ENCODE assay signal across 20 cellular contexts in the genomic region with DNA sequence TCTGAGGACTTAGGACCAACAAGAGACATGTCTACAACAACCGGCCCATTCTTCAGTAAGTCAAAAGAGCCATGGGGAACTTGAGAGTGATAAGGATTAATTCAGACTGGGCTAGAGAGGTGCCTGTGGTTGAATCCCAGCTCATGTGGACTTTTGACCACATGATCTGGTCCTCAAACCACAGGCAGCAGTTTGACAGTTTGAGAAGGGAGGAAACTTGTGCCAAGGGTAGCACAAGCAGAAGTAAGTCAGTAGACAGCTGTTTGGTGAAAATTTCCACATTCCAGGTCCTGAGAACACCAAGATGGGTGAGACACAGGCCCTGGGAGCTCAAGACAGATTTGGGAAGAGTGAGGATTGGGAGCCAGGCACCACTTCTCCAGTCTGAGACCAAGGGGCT. TPM values are rescaled to one million over a fixed set of nuclear protein-coding genes. Genes with fewer than 3 reads are reported as not detected.
DNase-seq lines count a peak whose midpoint lies in the region; ATAC-seq and TF ChIP-seq lines count a peak whose summit lies in the region.
"Had no signal": no experiment of that assay in that cellular context is flagged by ENCODE, and none has a peak within 500 bp of the region (broad histone marks: within the 10 kb centered on the region; RNA-seq: fewer than 3 reads in every experiment).

No MANE protein-coding gene starts in this region.

- no peak overlapping the region for H3K4me3 Mint-ChIP-seq in stimulated activated naive CD8-positive, alpha-beta T cell treated with anti-CD3 and anti-CD28 coated beads, Interleukin-15, amount 100 ng/mL, for 72 hours
- H3K4me3 Mint-ChIP-seq: effector memory CD8-positive, alpha-beta T cell; immature natural killer cell had no signal

- peaks cover 13% of the 10 kb centered on the region for H3K4me1 Mint-ChIP-seq in stimulated activated naive CD8-positive, alpha-beta T cell treated with anti-CD3 and anti-CD28 coated beads, Interleukin-15, amount 100 ng/mL, for 72 hours

- H3K4me3 ChIP-seq in BLaER1 treated with 17β-estradiol and CSF1 and Interleukin-3, amounts not matched to agents 10 nM and 100 nM, result no peak overlapping the region; a peak in 1 of 20 replicates
- no peak overlapping the region for H3K4me3 ChIP-seq in left lung
- H3K4me3 ChIP-seq: thyroid gland had no signal

- H3K4me1 ChIP-seq in BLaER1 treated with 17β-estradiol and CSF1 and Interleukin-3, amounts not matched to agents 10 nM and 100 nM, result peaks cover 58 to 75% (median 69%) of the 10 kb centered on the region in 10 experiments
- peaks cover 0 to 52% of the 10 kb centered on the region in 2 donors for H3K4me1 ChIP-seq in left lung

- H3K9ac ChIP-seq in BLaER1 treated with 17β-estradiol and CSF1 and Interleukin-3, amounts not matched to agents 10 nM and 100 nM, result peak overlapping the region in 10 of 11 experiments; percentile 7 to 68 (median 54); a peak in 14 of 22 replicates

- H3K27ac ChIP-seq in BLaER1 treated with 17β-estradiol and CSF1 and Interleukin-3, amounts not matched to agents 10 nM and 100 nM, result peak overlapping the region; percentile 38 to 83 (median 73); a peak in 20 of 22 replicates
- peak overlapping the region in 1 of 2 donors; percentile 90 for H3K27ac ChIP-seq in left lung
- H3K27ac ChIP-seq: thyroid gland had no signal

- peak overlapping the region; percentile 80 to 98 (median 89) for H3K4me2 ChIP-seq in BLaER1 treated with 17β-estradiol and CSF1 and Interleukin-3, amounts not matched to agents 10 nM and 100 nM

- TF ChIP-seq CTCF in left lung (IDR thresholded peaks at IDR 0.05), result no peak

- DNase-seq in KG1 (lab: John Stamatoyannopoulos, UW) (peak; percentile 14), SKM-1 treated with dmso at 0.1 percent for 144 hours (lab: John Stamatoyannopoulos, UW; ENCODE audit: unreplicated experiment) (peak; percentile 94), left lung (no peak), NCI-H2196 (lab: John Stamatoyannopoulos, UW; ENCODE audit: unreplicated experiment) (no peak)
- DNase-seq in stimulated activated naive CD8-positive, alpha-beta T cell treated with anti-CD3 and anti-CD28 coated beads, Interleukin-15, amount 100 ng/mL, for 72 hours, result no peak
- DNase-seq: DMS53; effector memory CD8-positive, alpha-beta T cell; foreskin fibroblast; immature natural killer cell; IMR-90; midbrain; NCI-H1694 treated with DMSO at 0.1 percent for 48 hours; NCI-H69; stimulated activated CD4-positive, alpha-beta T cell treated with anti-CD3 and anti-CD28 coated beads, Interleukin-12 subunit alpha, Interleukin-12 subunit beta, amount 100 ng/mL, for 4 hours; thyroid gland had no signal

- H3K9me3 Mint-ChIP-seq in stimulated activated naive CD8-positive, alpha-beta T cell treated with anti-CD3 and anti-CD28 coated beads, Interleukin-15, amount 100 ng/mL, for 72 hours, result no peaks in the 10 kb centered on the region
- H3K9me3 Mint-ChIP-seq: effector memory CD8-positive, alpha-beta T cell had no signal

- H3K9me3 ChIP-seq in BLaER1 treated with 17β-estradiol and CSF1 and Interleukin-3, amounts not matched to agents 10 nM and 100 nM (replicated peaks in 1 of 11), result peaks cover 5 to 31% (median 18%) of the 10 kb centered on the region in 11 experiments; a peak in 19 of 22 replicates
- no peaks in the 10 kb centered on the region for H3K9me3 ChIP-seq in left lung
- H3K9me3 ChIP-seq: thyroid gland had no signal

- H3K27ac Mint-ChIP-seq in stimulated activated naive CD8-positive, alpha-beta T cell treated with anti-CD3 and anti-CD28 coated beads, Interleukin-15, amount 100 ng/mL, for 72 hours, result no peak overlapping the region
- H3K27ac Mint-ChIP-seq: effector memory CD8-positive, alpha-beta T cell had no signal

- ATAC-seq in left lung, result peak; percentile 43
- ATAC-seq in GM19455 (IDR thresholded peaks at IDR 0.05; ENCODE audit: unreplicated experiment), result no peak
- no peak for ATAC-seq in stimulated activated naive CD8-positive, alpha-beta T cell treated with anti-CD3 and anti-CD28 coated beads, Interleukin-15, amount 100 ng/mL, for 72 hours
- ATAC-seq in GM19463 (IDR thresholded peaks at IDR 0.05; ENCODE audit: unreplicated experiment), result no peak

- no peaks in the 10 kb centered on the region for H3K27me3 Mint-ChIP-seq in stimulated activated naive CD8-positive, alpha-beta T cell treated with anti-CD3 and anti-CD28 coated beads, Interleukin-15, amount 100 ng/mL, for 72 hours

- H3K27me3 ChIP-seq in BLaER1 treated with 17β-estradiol and CSF1 and Interleukin-3, amounts not matched to agents 10 nM and 100 nM, result no peaks in the 10 kb centered on the region
- H3K27me3 ChIP-seq in left lung, result no peaks in the 10 kb centered on the region
- H3K27me3 ChIP-seq: thyroid gland had no signal

- peaks cover 0 to 11% (median 0%) of the 10 kb centered on the region in 11 experiments; a peak in 4 of 22 replicates for H4K20me1 ChIP-seq in BLaER1 treated with 17β-estradiol and CSF1 and Interleukin-3, amounts not matched to agents 10 nM and 100 nM

- H3K36me3 ChIP-seq in BLaER1 treated with 17β-estradiol and CSF1 and Interleukin-3, amounts not matched to agents 10 nM and 100 nM, result peaks cover 0 to 16% (median 0%) of the 10 kb centered on the region in 11 experiments; a peak in 8 of 22 replicates
- H3K36me3 ChIP-seq in left lung, result peaks cover 0 to 1% of the 10 kb centered on the region in 2 donors
- H3K36me3 ChIP-seq: thyroid gland had no signal

- intact Hi-C loops in left lung (cut with DNase I), result loop anchor here in 1 of 2 donors (5.0 kb wide), 1 partner anchor 179 kb away; no protein-coding TSS in a partner anchor

RNA-seq across cellular contexts. Expression of gene SH3BP5L, which starts 19.8 kb away (rescaled TPM):
- 10 to 100 TPM; 24.0 to 26.5 TPM for total RNA-seq in left lung

RNA-seq across cellular contexts. Expression of gene ZNF672, which starts 32.1 kb away (rescaled TPM):
- total RNA-seq in left lung, result 10 to 100 TPM; 31.2 to 35.5 TPM

RNA-seq across cellular contexts. Expression of gene LYPD8, which starts 50.3 kb away (rescaled TPM):
- total RNA-seq in left lung, result not detected
- total RNA-seq: activated CD8-positive, alpha-beta memory T cell treated with anti-CD3 and anti-CD28 coated beads for 36 hours; IMR-90; osteocyte; thyroid gland had no signal

RNA-seq across cellular contexts. Expression of gene ZNF692, which starts 53.0 kb away (rescaled TPM):
- 10 to 100 TPM; 31.9 to 44.6 TPM for total RNA-seq in left lung

Comparison
In these comparisons a context has a peak if more than half of its experiments do, and no peak if none do; other contexts are left out.
1. DNase-seq: peak in KG1 (single experiment) and SKM-1 treated with dmso at 0.1 percent for 144 hours (single experiment); none in left lung (0 of 2), stimulated activated naive CD8-positive, alpha-beta T cell treated with anti-CD3 and anti-CD28 coated beads, Interleukin-15, amount 100 ng/mL, for 72 hours (0 of 2) and NCI-H2196 (single experiment).